22 cellular contexts compared by ENCODE assay signal in genomic region chr6:137247724-137248123, GRCh38. TPM values are rescaled to one million over a fixed set of nuclear protein-coding genes. Genes with fewer than 3 reads are reported as not detected.
A peak's percentile ranks its signal among the peaks of the same experiment; 100 is the strongest.
DNase-seq lines count a peak whose midpoint lies in the region; ATAC-seq, FAIRE-seq and TF ChIP-seq lines count a peak whose summit lies in the region.
"Had no signal": no experiment of that assay in that cellular context is flagged by ENCODE, and none has a peak within 500 bp of the region (broad histone marks: within the 10 kb centered on the region; RNA-seq: fewer than 3 reads in every experiment).

No MANE protein-coding gene starts in this region.

- H3K4me3 ChIP-seq in body of pancreas (no peak overlapping the region), small intestine (ENCODE audit: low read depth in 1 of 2, low read length in 2 of 2) (no peak overlapping the region), HAP-1 (no peak overlapping the region)

- TF ChIP-seq CTCF in body of pancreas (IDR thresholded peaks at IDR 0.05): no peak

- no peak overlapping the region for H3K27ac ChIP-seq in body of pancreas
- H3K27ac ChIP-seq in small intestine (ENCODE audit: low read depth in 1 of 2, low read length in 1 of 2): peak overlapping the region; percentile 59 to 85

- H3K9me3 ChIP-seq in body of pancreas (no peaks in the 10 kb centered on the region), small intestine (ENCODE audit: control insufficient read depth, low read depth) (no peaks in the 10 kb centered on the region), HAP-1 (peaks cover 6% of the 10 kb centered on the region; the same call in 1 of the 2 replicates)
- H3K9me3 ChIP-seq: BE2C had no signal

- peaks cover 8% of the 10 kb centered on the region for H3K4me1 ChIP-seq in body of pancreas
- peaks cover 2 to 3% of the 10 kb centered on the region in 2 donors for H3K4me1 ChIP-seq in small intestine (ENCODE audit: control insufficient read depth in 2 of 2, insufficient read depth in 1 of 2, low read depth in 1 of 2, low read length in 1 of 2)
- no peaks in the 10 kb centered on the region for H3K4me1 ChIP-seq in HAP-1
- H3K4me1 ChIP-seq: BE2C had no signal

- no peaks in the 10 kb centered on the region for H3K27me3 ChIP-seq in body of pancreas
- no peaks in the 10 kb centered on the region for H3K27me3 ChIP-seq in small intestine (ENCODE audit: control insufficient read depth in 2 of 2, insufficient read depth in 2 of 2, low read length in 2 of 2)
- no peaks in the 10 kb centered on the region for H3K27me3 ChIP-seq in HAP-1 (ENCODE audit: low read depth)
- H3K27me3 ChIP-seq: BE2C had no signal

- H3K36me3 ChIP-seq in body of pancreas (replicated peaks in 1 of 2; ENCODE audit: insufficient read depth in 1 of 2, low read depth in 2 of 2) (no peaks in the 10 kb centered on the region), small intestine (ENCODE audit: control insufficient read depth in 2 of 2, insufficient read depth in 2 of 2, low read length in 2 of 2) (no peaks in the 10 kb centered on the region), HAP-1 (replicated peaks) (no peaks in the 10 kb centered on the region)
- H3K36me3 ChIP-seq: BE2C had no signal

- peak; percentile 58 for FAIRE-seq in GM12891 (lab: Jason Lieb, UNC)
- FAIRE-seq in small intestine (lab: Jason Lieb, UNC): peak; percentile 91
- FAIRE-seq: HTR-8/SVneo had no signal

- ATAC-seq in body of pancreas (peak; percentile 45), left lobe of liver (peak; percentile 76)
- ATAC-seq: PC-3 had no signal

- TF ChIP-seq POLR2A in GM12891 (IDR thresholded peaks at IDR 0.05; ENCODE audit: low read depth, low read length): no peak
- no peak for TF ChIP-seq POLR2A in body of pancreas (IDR thresholded peaks at IDR 0.05)

- intact Hi-C loops in body of pancreas (cut with DNase I): no loop called here

- in situ Hi-C loops in HAP-1 (cut with MboI; ENCODE audit: low sequenced_read_pairs): no loop called here

- DNase-seq in GM12891 (ENCODE audit: insufficient read length, low spot score) (no peak), body of pancreas (no peak), left lobe of liver (ENCODE audit: low spot score) (no peak), small intestine (peak; percentile 97), HCEC 1CT (no peak), NCI-H446 treated with DMSO at 0.1 percent for 48 hours (lab: John Stamatoyannopoulos, UW) (no peak), HAP-1 (ENCODE audit: low spot score in 2 of 2) (no peak)
- no peak for DNase-seq in activated CD4-positive, alpha-beta T cell treated with anti-CD3 and anti-CD28 coated beads for 1 hour
- DNase-seq: BE2C; CD4-positive, CD25-positive, alpha-beta regulatory T cell; DMS79 treated with DMSO at 0.1 percent for 48 hours; H9; IMR-90; NCI-H1694; NCI-H2081; NCI-H2171; NCI-H345; NCI-H524 treated with DMSO at 0.1 percent for 48 hours; NCI-H82; PC-3; SHP77 had no signal

TF ChIP-seq in GM12891, 5 proteins besides CTCF, POLR2A, EP300 and RAD21:
- TF ChIP-seq POU2F2 (IDR thresholded peaks at IDR 0.05; ENCODE audit: low read depth, low read length) (no peak), PAX5 (IDR thresholded peaks at IDR 0.05; ENCODE audit: insufficient read depth, low read length, severe bottlenecking) (no peak), TAF1 (IDR thresholded peaks at IDR 0.05; ENCODE audit: low read depth, low read length) (no peak), POLR2AphosphoS5 (IDR thresholded peaks at IDR 0.05; ENCODE audit: low read depth, low read length) (no peak), SPI1 (IDR thresholded peaks at IDR 0.05; ENCODE audit: low read depth, low read length) (no peak)
TF ChIP-seq in GM12891: peak in this region for 0.

RNA-seq across cellular contexts. Expression of gene IFNGR1, which starts 28.5 kb away (rescaled TPM):
- polyA plus RNA-seq in GM12891 (2012; ENCODE audit: low read depth, missing spikeins): 114 TPM
- 10 to 100 TPM; 12.9 to 36.6 TPM for total RNA-seq in body of pancreas
- total RNA-seq in left lobe of liver: 23.0 TPM
- 100 to 1,000 TPM in 1 of 3 donors, 10 to 100 TPM in 2; 78.1 to 100 (median 80.5) TPM for polyA plus RNA-seq in small intestine

Comparison
In these comparisons a context has a peak if more than half of its experiments do, and no peak if none do; other contexts are left out.
1. H3K27ac ChIP-seq: peak in small intestine (2 of 2); none in body of pancreas (0 of 4).